Comparison of ENCODE assay signal across 1 cellular context in genomic region chr5:41094871-41095270, GRCh38.
TF ChIP-seq lines count a peak whose summit lies in the region.

No MANE protein-coding gene starts in this region.

TF ChIP-seq in H1, 55 proteins besides CTCF, POLR2A, EP300 and RAD21:
- TF ChIP-seq SIX5 (IDR thresholded peaks at IDR 0.05; ENCODE audit: low read depth, low read length) (peak; percentile 59), RXRA (IDR thresholded peaks at IDR 0.05; ENCODE audit: insufficient read depth, low read depth, low read length) (no peak), ATF3 (IDR thresholded peaks at IDR 0.05; ENCODE audit: insufficient read depth, low read depth, low read length) (peak; percentile 35; the same call in 1 of the 2 replicates)
- TF ChIP-seq, protein P1, sequence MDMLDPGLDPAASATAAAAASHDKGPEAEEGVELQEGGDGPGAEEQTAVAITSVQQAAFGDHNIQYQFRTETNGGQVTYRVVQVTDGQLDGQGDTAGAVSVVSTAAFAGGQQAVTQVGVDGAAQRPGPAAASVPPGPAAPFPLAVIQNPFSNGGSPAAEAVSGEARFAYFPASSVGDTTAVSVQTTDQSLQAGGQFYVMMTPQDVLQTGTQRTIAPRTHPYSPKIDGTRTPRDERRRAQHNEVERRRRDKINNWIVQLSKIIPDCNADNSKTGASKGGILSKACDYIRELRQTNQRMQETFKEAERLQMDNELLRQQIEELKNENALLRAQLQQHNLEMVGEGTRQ (IDR thresholded peaks at IDR 0.05; ENCODE audit: low read length) = peak; percentile 68
